Comparison of ENCODE assay signal across 2 cellular contexts in genomic region chr6:117495425-117495824, GRCh38.
TF ChIP-seq lines count a peak whose summit lies in the region.

No MANE protein-coding gene starts in this region.

TF ChIP-seq in HCT116, 20 proteins besides CTCF, POLR2A, EP300 and RAD21 (continued from another document):
- TF ChIP-seq REST (IDR thresholded peaks at IDR 0.05; ENCODE audit: low read depth), result no peak
- no peak for TF ChIP-seq EZH2 (IDR thresholded peaks at IDR 0.05)
- TF ChIP-seq MAX (IDR thresholded peaks at IDR 0.05), result no peak
- no peak for TF ChIP-seq SRF (IDR thresholded peaks at IDR 0.05; ENCODE audit: low read depth)
- TF ChIP-seq EZH2phosphoT487 (IDR thresholded peaks at IDR 0.05; ENCODE audit: borderline replicate concordance), result no peak
- TF ChIP-seq ZFX (IDR thresholded peaks at IDR 0.05), result no peak
TF ChIP-seq in HCT116: peak in this region for 0.

TF ChIP-seq in SK-N-SH treated with all-trans-retinoic acid at 6 μM for 48 hours, 23 proteins besides CTCF, POLR2A, EP300 and RAD21 (continued from another document):
- TF ChIP-seq PATZ1 (CRISPR knock-in tag; IDR thresholded peaks at IDR 0.05; ENCODE audit: borderline replicate concordance), result no peak
- no peak for TF ChIP-seq RARB (CRISPR knock-in tag; IDR thresholded peaks at IDR 0.05)
- no peak for TF ChIP-seq GLIS3 (CRISPR knock-in tag; IDR thresholded peaks at IDR 0.05)
- TF ChIP-seq ZFP30 (CRISPR knock-in tag; IDR thresholded peaks at IDR 0.05), result no peak
- no peak for TF ChIP-seq ZC3H10 (CRISPR knock-in tag; IDR thresholded peaks at IDR 0.05)
- no peak for TF ChIP-seq POU6F1 (CRISPR knock-in tag; IDR thresholded peaks at IDR 0.05; ENCODE audit: borderline replicate concordance, low read depth)
- TF ChIP-seq CSRNP3 (CRISPR knock-in tag; IDR thresholded peaks at IDR 0.05), result no peak
- TF ChIP-seq ARNTL (CRISPR knock-in tag; IDR thresholded peaks at IDR 0.05; ENCODE audit: borderline replicate concordance, low read depth), result no peak
- TF ChIP-seq BACH2 (CRISPR knock-in tag; IDR thresholded peaks at IDR 0.05; ENCODE audit: borderline replicate concordance), result no peak
- no peak for TF ChIP-seq CSDC2 (CRISPR knock-in tag; IDR thresholded peaks at IDR 0.05)
- TF ChIP-seq ZNF8 (CRISPR knock-in tag; IDR thresholded peaks at IDR 0.05), result no peak
- TF ChIP-seq ESRRG (CRISPR knock-in tag; IDR thresholded peaks at IDR 0.05), result no peak
- no peak for TF ChIP-seq ZFP3 (CRISPR knock-in tag; IDR thresholded peaks at IDR 0.05)
